In the genomic region with DNA sequence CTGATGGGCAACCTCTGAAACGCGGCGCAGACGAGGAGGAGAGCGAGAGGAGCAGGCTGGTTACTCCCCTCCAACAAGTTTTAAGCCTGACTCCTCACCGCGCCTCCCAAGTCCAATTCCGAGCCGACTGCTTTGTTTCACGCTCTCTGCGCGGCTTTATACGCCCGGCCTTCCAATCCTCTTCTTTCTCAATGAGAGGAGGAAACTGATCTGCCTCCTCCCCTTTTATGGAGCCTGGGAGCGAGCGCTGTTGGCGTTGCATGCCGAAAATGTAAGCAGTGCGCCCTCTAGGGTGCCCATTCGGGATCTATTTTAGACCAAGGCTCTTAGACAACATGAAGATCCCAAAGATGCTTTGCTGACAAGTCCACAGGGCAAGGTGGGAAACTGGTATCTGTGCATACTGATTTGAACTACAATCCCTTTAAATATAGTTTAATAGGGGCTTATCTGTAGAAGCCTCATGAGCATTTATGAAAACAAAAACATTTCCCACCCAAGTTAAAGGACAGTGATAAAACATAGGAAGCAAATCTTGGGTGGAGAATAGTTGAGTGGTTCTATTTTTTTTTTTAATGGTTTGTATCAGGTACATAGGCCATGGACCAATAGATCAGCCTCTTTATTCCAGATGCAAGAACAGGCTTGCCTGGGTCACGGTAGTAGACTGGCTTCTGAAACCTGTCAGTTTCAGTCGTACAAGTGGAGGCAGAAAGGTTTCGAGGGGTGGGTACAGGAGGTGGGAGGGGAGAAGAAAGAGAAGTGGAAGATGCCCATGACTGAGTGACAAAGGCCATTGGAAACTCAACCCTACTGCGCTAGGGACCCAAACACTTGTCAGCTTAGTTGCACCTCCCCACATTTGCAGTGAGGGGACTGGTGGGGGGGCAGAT, we compare ENCODE assay signal across 8 cellular contexts. TPM values are rescaled to one million over a fixed set of nuclear protein-coding genes. Genes with fewer than 3 reads are reported as not detected.
DNase-seq lines count a peak whose midpoint lies in the region; ATAC-seq and FAIRE-seq lines count a peak whose summit lies in the region.

A gene with protein sequence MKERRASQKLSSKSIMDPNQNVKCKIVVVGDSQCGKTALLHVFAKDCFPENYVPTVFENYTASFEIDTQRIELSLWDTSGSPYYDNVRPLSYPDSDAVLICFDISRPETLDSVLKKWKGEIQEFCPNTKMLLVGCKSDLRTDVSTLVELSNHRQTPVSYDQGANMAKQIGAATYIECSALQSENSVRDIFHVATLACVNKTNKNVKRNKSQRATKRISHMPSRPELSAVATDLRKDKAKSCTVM (minus strand): TSS at position 131 of the 893 bp plus-strand sequence. CDS start 250 bp downstream, outside the sequence.

- H3K4me3 ChIP-seq in urinary bladder (ENCODE audit: low read depth, low read length) = peak within 1 kb of the TSS; percentile 72

- H3K36me3 ChIP-seq in urinary bladder (ENCODE audit: insufficient read depth) = no peaks in the 10 kb centered on the region

- H3K4me1 ChIP-seq in urinary bladder (ENCODE audit: insufficient read depth) = no peaks in the 10 kb centered on the region

- peak within 1 kb of the TSS; percentile 96 for H3K27ac ChIP-seq in urinary bladder (ENCODE audit: low read depth)

- DNase-seq in Caki2 (ENCODE audit: low read depth) = peak; percentile 98
- DNase-seq in NCI-H460 (ENCODE audit: extremely low read depth, low read depth) = peak; percentile 99
- peak; percentile 34 for DNase-seq in activated T-helper 1 cell treated with anti-CD3 and anti-CD28 coated beads, Interleukin-12 subunit alpha, Interleukin-12 subunit beta, Interleukin-2, Interleukin-4 antibody, amounts not matched to agents 30 ng/mL and 10 ng/mL and 1 ng/mL, durations not matched to agents 14 hours and 24 hours and 36 hours (ENCODE audit: low spot score)
- peak; percentile 70 to 79 for DNase-seq in frontal cortex (ENCODE audit: low spot score in 2 of 2)
- peak; percentile 97 for DNase-seq in non-pigmented ciliary epithelial cell (ENCODE audit: low read depth)

- no peak for FAIRE-seq in frontal cortex (lab: Jason Lieb, UNC)

- intact Hi-C loops in activated T-helper 1 cell treated with anti-CD3 and anti-CD28 coated beads, Interleukin-12 subunit alpha, Interleukin-12 subunit beta, Interleukin-2, Interleukin-4 antibody, amounts not matched to agents 30 ng/mL and 10 ng/mL and 1 ng/mL, durations not matched to agents 14 hours and 24 hours and 36 hours (cut with micrococcal nuclease) = loop anchor here (1.0 to 2.0 kb wide), 2 partner anchors 751 to 890 kb away; no protein-coding TSS in a partner anchor

- ATAC-seq in GM19351 (IDR thresholded peaks at IDR 0.05; ENCODE audit: unreplicated experiment) (peak; percentile 70), HG03457 (IDR thresholded peaks at IDR 0.05; ENCODE audit: unreplicated experiment) (peak; percentile 79)

- H3K4me3 Mint-ChIP-seq in activated T-helper 1 cell treated with anti-CD3 and anti-CD28 coated beads, Interleukin-12 subunit alpha, Interleukin-12 subunit beta, Interleukin-2, Interleukin-4 antibody, amounts not matched to agents 30 ng/mL and 10 ng/mL and 1 ng/mL, durations not matched to agents 14 hours and 24 hours and 36 hours = peak within 1 kb of the TSS; percentile 66

- H3K4me1 Mint-ChIP-seq in activated T-helper 1 cell treated with anti-CD3 and anti-CD28 coated beads, Interleukin-12 subunit alpha, Interleukin-12 subunit beta, Interleukin-2, Interleukin-4 antibody, amounts not matched to agents 30 ng/mL and 10 ng/mL and 1 ng/mL, durations not matched to agents 14 hours and 24 hours and 36 hours (ENCODE audit: low read depth) = peaks cover 13% of the 10 kb centered on the region

- H3K27me3 Mint-ChIP-seq in activated T-helper 1 cell treated with anti-CD3 and anti-CD28 coated beads, Interleukin-12 subunit alpha, Interleukin-12 subunit beta, Interleukin-2, Interleukin-4 antibody, amounts not matched to agents 30 ng/mL and 10 ng/mL and 1 ng/mL, durations not matched to agents 14 hours and 24 hours and 36 hours (ENCODE audit: insufficient read depth) = peaks cover 59% of the 10 kb centered on the region

- no peaks in the 10 kb centered on the region for H3K36me3 Mint-ChIP-seq in activated T-helper 1 cell treated with anti-CD3 and anti-CD28 coated beads, Interleukin-12 subunit alpha, Interleukin-12 subunit beta, Interleukin-2, Interleukin-4 antibody, amounts not matched to agents 30 ng/mL and 10 ng/mL and 1 ng/mL, durations not matched to agents 14 hours and 24 hours and 36 hours (ENCODE audit: low read depth)

- WGBS in urinary bladder = 12% methylated on average over 24 of the region's 24 CpGs

- no peaks in the 10 kb centered on the region for H3K9me3 Mint-ChIP-seq in activated T-helper 1 cell treated with anti-CD3 and anti-CD28 coated beads, Interleukin-12 subunit alpha, Interleukin-12 subunit beta, Interleukin-2, Interleukin-4 antibody, amounts not matched to agents 30 ng/mL and 10 ng/mL and 1 ng/mL, durations not matched to agents 14 hours and 24 hours and 36 hours

- H3K27ac Mint-ChIP-seq in activated T-helper 1 cell treated with anti-CD3 and anti-CD28 coated beads, Interleukin-12 subunit alpha, Interleukin-12 subunit beta, Interleukin-2, Interleukin-4 antibody, amounts not matched to agents 30 ng/mL and 10 ng/mL and 1 ng/mL, durations not matched to agents 14 hours and 24 hours and 36 hours = no peak within 1 kb of the TSS

- in situ Hi-C loops in Caki2 (cut with HindIII; ENCODE audit: low pct_unique_long_range_greater_than_20kb, low sequenced_read_pairs) = no loop called here

RNA-seq across cellular contexts. Expression of the gene that starts here (rescaled TPM):
- total RNA-seq in Caki2 (2014; rRNA removed; shearing (Covaris generic); ENCODE audit: low replicate concordance) = 80.0 and 83.4 TPM in 2 replicates
- 74.9 and 87.3 TPM in 2 replicates for total RNA-seq in NCI-H460 (2014; rRNA removed; shearing (Covaris generic))
- polyA plus RNA-seq in NCI-H460 (2014; cell fraction: nucleus; rRNA removed) = 25.7 and 39.4 TPM in 2 replicates
- not detected in 2 replicates for total RNA-seq in activated T-helper 1 cell treated with anti-CD3 and anti-CD28 coated beads, Interleukin-12 subunit alpha, Interleukin-12 subunit beta, Interleukin-2, Interleukin-4 antibody, amounts not matched to agents 30 ng/mL and 10 ng/mL and 1 ng/mL, durations not matched to agents 14 hours and 24 hours and 36 hours
- total RNA-seq in frontal cortex (251 TPM), urinary bladder (139 TPM)
- 45.0 TPM for polyA plus RNA-seq in urinary bladder

Comparison
In these comparisons a context has a peak if more than half of its experiments do, and no peak if none do; other contexts are left out.
1. Peak in every context shown above with its lines: DNase-seq, ATAC-seq, H3K4me3 ChIP-seq and H3K27ac ChIP-seq.
2. RNA of the gene that starts here (total RNA-seq): 251 TPM in frontal cortex (single experiment), 139 TPM in urinary bladder (single experiment), 74.9 to 87.3 TPM in NCI-H460 and 80.0 to 83.4 TPM in Caki2; not detected in activated T-helper 1 cell treated with anti-CD3 and anti-CD28 coated beads, Interleukin-12 subunit alpha, Interleukin-12 subunit beta, Interleukin-2, Interleukin-4 antibody, amounts not matched to agents 30 ng/mL and 10 ng/mL and 1 ng/mL, durations not matched to agents 14 hours and 24 hours and 36 hours; every median in the first group is over 10 times any median in the second.
3. Peak in DNase-seq in activated T-helper 1 cell treated with anti-CD3 and anti-CD28 coated beads, Interleukin-12 subunit alpha, Interleukin-12 subunit beta, Interleukin-2, Interleukin-4 antibody, amounts not matched to agents 30 ng/mL and 10 ng/mL and 1 ng/mL, durations not matched to agents 14 hours and 24 hours and 36 hours; RNA of the gene not detected or under 1 TPM.
4. DNase-seq: peak in every context shown above with its lines; median percentile 99 in NCI-H460; 98 in Caki2; 97 in non-pigmented ciliary epithelial cell; 74 in frontal cortex; 34 in activated T-helper 1 cell treated with anti-CD3 and anti-CD28 coated beads, Interleukin-12 subunit alpha, Interleukin-12 subunit beta, Interleukin-2, Interleukin-4 antibody, amounts not matched to agents 30 ng/mL and 10 ng/mL and 1 ng/mL, durations not matched to agents 14 hours and 24 hours and 36 hours.